ENCODE assay signal across 17 cellular contexts in genomic region chr19:38001158-38001781, GRCh38.
DNase-seq lines count a peak whose midpoint lies in the region; ATAC-seq, FAIRE-seq and TF ChIP-seq lines count a peak whose summit lies in the region.
"Had no signal": no experiment of that assay in that cellular context is flagged by ENCODE, and none has a peak within 500 bp of the region (broad histone marks: within the 10 kb centered on the region; RNA-seq: fewer than 3 reads in every experiment).

No MANE protein-coding gene starts in this region.

- H3K4me3 Mint-ChIP-seq in MCF 10A (ENCODE audit: unreplicated experiment) (no peak overlapping the region), mesothelial cell of epicardium (no peak overlapping the region)

- peaks cover 11% of the 10 kb centered on the region for H3K79me1 ChIP-seq in trophoblast cell (ENCODE audit: low read length)

- H3K27me3 Mint-ChIP-seq in MCF 10A (ENCODE audit: insufficient read depth, unreplicated experiment) (no peaks in the 10 kb centered on the region), mesothelial cell of epicardium (ENCODE audit: low read depth) (no peaks in the 10 kb centered on the region)
- H3K27me3 Mint-ChIP-seq: CD4-positive, alpha-beta memory T cell; IgD-negative memory B cell had no signal

- no peak overlapping the region for H4K8ac ChIP-seq in trophoblast cell (ENCODE audit: low read depth, low read length)

- H3K4ac ChIP-seq in trophoblast cell (ENCODE audit: low read depth, low read length), result no peak overlapping the region

- CTCF ChIA-PET in mammary epithelial cell (lab: Charles Lee; ENCODE audit: low non-redundant PET), result no interaction called here
- CTCF ChIA-PET in MCF 10A (lab: Yijun Ruan, JAX), result interaction anchor here (1.1 to 4.1 kb wide), 3 partner anchors 11 to 98 kb away, joined by 3 to 26 read pairs (median 6); no protein-coding TSS in a partner anchor
- CTCF ChIA-PET in GM12878 (lab: Yijun Ruan, JAX), result interaction anchor here (0.6 to 3.1 kb wide), 3 partner anchors 11 to 41 kb away, joined by 3 to 14 read pairs (median 3); no protein-coding TSS in a partner anchor

- H3K9me3 ChIP-seq in mammary epithelial cell (replicated peaks; ENCODE audit: insufficient read depth, low read length) (no peaks in the 10 kb centered on the region), GM12878 (replicated peaks; ENCODE audit: control insufficient read depth, insufficient read depth, low read length) (no peaks in the 10 kb centered on the region), trophoblast cell (ENCODE audit: insufficient read depth, low read depth, low read length) (peaks cover 3% of the 10 kb centered on the region), esophagus muscularis mucosa (no peaks in the 10 kb centered on the region)

- FAIRE-seq in GM12878 (lab: Jason Lieb, UNC), result no peak
- FAIRE-seq: A204.1, H54 had no signal

- ATAC-seq in GM12878, result no peak
- no peak for ATAC-seq in GM19023 (IDR thresholded peaks at IDR 0.05; ENCODE audit: unreplicated experiment)

- H4K12ac ChIP-seq in trophoblast cell (ENCODE audit: low read depth, low read length), result no peak overlapping the region

- no peak overlapping the region for H2BK5ac ChIP-seq in trophoblast cell (ENCODE audit: low read depth, low read length, poor library complexity)

- no peak overlapping the region for H3K4me3 ChIP-seq in mammary epithelial cell (replicated peaks in 1 of 3; ENCODE audit: insufficient read depth in 1 of 3, low read depth in 2 of 3, low read length in 3 of 3)
- H3K4me3 ChIP-seq in GM12878, result no peak overlapping the region
- H3K4me3 ChIP-seq in trophoblast cell (ENCODE audit: low read depth, low read length), result no peak overlapping the region
- H3K4me3 ChIP-seq in esophagus muscularis mucosa, result no peak overlapping the region
- H3K4me3 ChIP-seq: PC-9 had no signal

- in situ Hi-C loops in mammary epithelial cell (cut with MboI; ENCODE audit: low sequenced_read_pairs in 2 of 2), result loop anchor here in 1 of 2 donors (5.0 kb wide), 1 partner anchor 94 kb away; the partner anchor contains the start of genes SIPA1L3 and WDR87
- in situ Hi-C loops in GM12878 (cut with MboI), result no loop called here

- H3K4me2 ChIP-seq in mammary epithelial cell (ENCODE audit: insufficient read depth, low read depth, low read length) (peak overlapping the region; percentile 14), GM12878 (ENCODE audit: control insufficient read depth, insufficient read depth) (no peak overlapping the region), trophoblast cell (ENCODE audit: low read length) (no peak overlapping the region)
- H3K4me2 ChIP-seq: PC-9 had no signal

- H3K27me3 ChIP-seq in mammary epithelial cell (ENCODE audit: insufficient read depth, low read length) (no peaks in the 10 kb centered on the region), GM12878 (replicated peaks in 1 of 2; ENCODE audit: control insufficient read depth in 2 of 2, insufficient read depth in 2 of 2, low read length in 1 of 2) (no peaks in the 10 kb centered on the region), trophoblast cell (ENCODE audit: insufficient read depth, low read length) (no peaks in the 10 kb centered on the region), esophagus muscularis mucosa (no peaks in the 10 kb centered on the region)

- SMC1A ChIA-PET in GM12878 (lab: Charles Lee; ENCODE audit: uncharacterized antibody, unreplicated experiment), result interaction anchor here (0.9 to 1.0 kb wide), 3 partner anchors 9 to 38 kb away, joined by 3 to 5 read pairs (median 4); no protein-coding TSS in a partner anchor

- H3K27ac Mint-ChIP-seq in MCF 10A (ENCODE audit: low read depth, unreplicated experiment), result no peak overlapping the region
- H3K27ac Mint-ChIP-seq in mesothelial cell of epicardium, result no peak overlapping the region

- H3K14ac ChIP-seq in trophoblast cell (ENCODE audit: low read length), result no peak overlapping the region

- H3K18ac ChIP-seq in trophoblast cell (ENCODE audit: low read length), result peak overlapping the region; percentile 31

- H3K9ac ChIP-seq in mammary epithelial cell (ENCODE audit: insufficient read depth, low read length) (no peak overlapping the region), GM12878 (ENCODE audit: control insufficient read depth, insufficient read depth, low read length) (no peak overlapping the region), trophoblast cell (ENCODE audit: low read length) (no peak overlapping the region)

- no peak overlapping the region for H2AK5ac ChIP-seq in trophoblast cell (ENCODE audit: low read length)

- H2AFZ ChIP-seq in mammary epithelial cell (ENCODE audit: low read depth, low read length) (no peak overlapping the region), GM12878 (ENCODE audit: control insufficient read depth, low read depth, low read length) (no peak overlapping the region), trophoblast cell (ENCODE audit: insufficient read depth, low read length, poor library complexity) (no peak overlapping the region)
- H2AFZ ChIP-seq: PC-9 had no signal

- H3K27ac ChIP-seq in mammary epithelial cell (ENCODE audit: insufficient read depth, low read depth, low read length) (no peak overlapping the region), GM12878 (ENCODE audit: control insufficient read depth, insufficient read depth) (no peak overlapping the region), trophoblast cell (ENCODE audit: low read depth, low read length) (no peak overlapping the region), esophagus muscularis mucosa (replicated peaks in 1 of 4) (no peak overlapping the region)
- H3K27ac ChIP-seq: PC-9 had no signal

- WGBS in mammary epithelial cell (ENCODE audit: low coverage, missing lambda C conversion rate), result 58% methylated on average over 5 of the region's 5 CpGs
- 89% methylated on average over 5 of the region's 5 CpGs for WGBS in GM12878 (ENCODE audit: insufficient coverage, insufficient replicate concordance, low lambda C conversion rate, missing lambda C conversion rate)
- no CpG with 5 or more reads among the region's 5 CpGs for WGBS in trophoblast cell (ENCODE audit: extremely low coverage, insufficient coverage, insufficient read length)
- 84% methylated on average over 5 of the region's 5 CpGs for WGBS in esophagus muscularis mucosa

- H2BK120ac ChIP-seq in trophoblast cell (ENCODE audit: insufficient read depth, low read length, poor library complexity), result no peak overlapping the region

- peaks cover 57% of the 10 kb centered on the region for H3K4me1 ChIP-seq in mammary epithelial cell (ENCODE audit: insufficient read depth, low read length)
- H3K4me1 ChIP-seq in GM12878 (ENCODE audit: control insufficient read depth, insufficient read depth, low read length), result peaks cover 34% of the 10 kb centered on the region
- peaks cover 18 to 26% of the 10 kb centered on the region in 2 experiments for H3K4me1 ChIP-seq in trophoblast cell (ENCODE audit: control insufficient read depth in 1 of 2, insufficient read depth in 2 of 2, low read length in 2 of 2)
- peaks cover 27 to 42% (median 34%) of the 10 kb centered on the region in 4 donors for H3K4me1 ChIP-seq in esophagus muscularis mucosa

- TF ChIP-seq RAD21 in GM12878 (IDR thresholded peaks at IDR 0.05; ENCODE audit: insufficient read depth, low read depth, low read length), result no peak

- no peaks in the 10 kb centered on the region for H3K36me3 ChIP-seq in mammary epithelial cell (ENCODE audit: insufficient read depth, low read length)
- H3K36me3 ChIP-seq in GM12878 (ENCODE audit: control insufficient read depth in 2 of 2, insufficient read depth in 2 of 2, low read length in 1 of 2), result peaks cover 0 to 5% of the 10 kb centered on the region in 2 experiments; a peak in 2 of 4 replicates
- no peaks in the 10 kb centered on the region for H3K36me3 ChIP-seq in trophoblast cell (ENCODE audit: control insufficient read depth in 1 of 2, insufficient read depth in 2 of 2, low read length in 2 of 2)
- H3K36me3 ChIP-seq in esophagus muscularis mucosa, result no peaks in the 10 kb centered on the region

- POLR2A ChIA-PET in MCF 10A (lab: Yijun Ruan, JAX), result interaction anchor here (1.0 to 1.5 kb wide), 4 partner anchors 10 to 94 kb away, joined by 4 to 12 read pairs (median 6); partner anchors contain the start of genes SIPA1L3 and WDR87
- POLR2A ChIA-PET in GM12878 (lab: Charles Lee), result interaction anchor here (0.6 to 0.7 kb wide), 2 partner anchors 38 to 85 kb away, joined by 5 read pairs; no protein-coding TSS in a partner anchor

- no peak overlapping the region for H4K91ac ChIP-seq in trophoblast cell (ENCODE audit: low read depth, low read length)

- no peak for TF ChIP-seq POLR2A in GM12878 (IDR thresholded peaks at IDR 0.05; ENCODE audit: low read depth, low read length)
- TF ChIP-seq POLR2A in esophagus muscularis mucosa (IDR thresholded peaks at IDR 0.05; ENCODE audit: low read depth), result no peak

- H3K4me1 Mint-ChIP-seq in MCF 10A (ENCODE audit: insufficient read depth, unreplicated experiment), result peaks cover 5% of the 10 kb centered on the region
- no peaks in the 10 kb centered on the region for H3K4me1 Mint-ChIP-seq in mesothelial cell of epicardium

- RAD21 ChIA-PET in GM12878 (lab: Charles Lee; ENCODE audit: unreplicated experiment), result interaction anchor here (1.3 kb wide), 1 partner anchor 12 kb away, joined by 3 read pairs; no protein-coding TSS in a partner anchor

- H2BK12ac ChIP-seq in trophoblast cell (ENCODE audit: low read length), result no peak overlapping the region

- H4K20me1 ChIP-seq in mammary epithelial cell (ENCODE audit: insufficient read depth, low read length) (no peaks in the 10 kb centered on the region), GM12878 (ENCODE audit: control insufficient read depth, insufficient read depth) (no peaks in the 10 kb centered on the region)

- intact Hi-C loops in mammary epithelial cell (cut with micrococcal nuclease) (no loop called here), MCF 10A (cut with micrococcal nuclease) (no loop called here), GM12878 (cut with micrococcal nuclease; ENCODE audit: unreplicated experiment) (no loop called here), esophagus muscularis mucosa (cut with DNase I) (no loop called here)

- peaks cover 5% of the 10 kb centered on the region for H3K36me3 Mint-ChIP-seq in MCF 10A (ENCODE audit: insufficient read depth, unreplicated experiment)
- no peaks in the 10 kb centered on the region for H3K36me3 Mint-ChIP-seq in mesothelial cell of epicardium
- H3K36me3 Mint-ChIP-seq: CD4-positive, alpha-beta memory T cell; IgD-negative memory B cell had no signal

- dilution Hi-C loops in mammary epithelial cell (cut with HindIII; ENCODE audit: low sequenced_read_pairs), result no loop called here

- TF ChIP-seq CTCF in mammary epithelial cell (conservative IDR thresholded peaks at IDR 0.05 in 1 of 2, IDR thresholded peaks at IDR 0.05 in 1 of 2; ENCODE audit: extremely low read depth in 1 of 2, insufficient read depth in 1 of 2, low read depth in 1 of 2, low read length in 2 of 2) (no peak), MCF 10A (IDR thresholded peaks at IDR 0.05; ENCODE audit: unreplicated experiment) (no peak), GM12878 (IDR thresholded peaks at IDR 0.05 in 2 of 3, conservative IDR thresholded peaks at IDR 0.05 in 1 of 3; ENCODE audit: control insufficient read depth in 2 of 3, extremely low read depth in 1 of 3, insufficient read depth in 1 of 3, low read depth in 3 of 3, low read length in 3 of 3) (no peak), mesothelial cell of epicardium (IDR thresholded peaks at IDR 0.05; ENCODE audit: unreplicated experiment) (no peak), esophagus muscularis mucosa (IDR thresholded peaks at IDR 0.05) (no peak)

- TF ChIP-seq EP300 in GM12878 (IDR thresholded peaks at IDR 0.05; ENCODE audit: borderline replicate concordance in 1 of 2, control insufficient read depth in 1 of 2, low read depth in 2 of 2, low read length in 2 of 2), result no peak
- no peak for TF ChIP-seq EP300 in esophagus muscularis mucosa (IDR thresholded peaks at IDR 0.05)

- H3K79me2 ChIP-seq in mammary epithelial cell (ENCODE audit: insufficient read depth, low read length) (peaks cover 33% of the 10 kb centered on the region), GM12878 (ENCODE audit: control insufficient read depth, insufficient read depth, low read length) (peaks cover 55% of the 10 kb centered on the region), trophoblast cell (ENCODE audit: control insufficient read depth, insufficient read depth, low read length, poor library complexity) (peaks cover 2% of the 10 kb centered on the region)

- no peak overlapping the region for H3K23ac ChIP-seq in trophoblast cell (ENCODE audit: low read length)

- BruUV-seq in mammary epithelial cell (replicated peaks; lab: Mats Ljungman, UMichigan), result no TSS peak
- BruUV-seq in MCF 10A (replicated peaks; lab: Mats Ljungman, UMichigan), result no TSS peak
- no TSS peak for BruUV-seq in GM12878 (replicated peaks; lab: Mats Ljungman, UMichigan)

- H3K9me3 Mint-ChIP-seq in MCF 10A (ENCODE audit: unreplicated experiment) (no peaks in the 10 kb centered on the region), mesothelial cell of epicardium (no peaks in the 10 kb centered on the region)
- H3K9me3 Mint-ChIP-seq: CD4-positive, alpha-beta memory T cell; IgD-negative memory B cell had no signal

- DNase-seq in mammary epithelial cell, result peak; percentile 38
- no peak for DNase-seq in MCF 10A (ENCODE audit: unreplicated experiment)
- DNase-seq in M059J (ENCODE audit: low read depth), result peak; percentile 25
- DNase-seq in GM12878 (ENCODE audit: low read depth, low spot score), result no peak
- no peak for DNase-seq in trophoblast cell
- no peak for DNase-seq in mesothelial cell of epicardium (ENCODE audit: low spot score in 2 of 2, unreplicated experiment in 2 of 2)
- DNase-seq in esophagus muscularis mucosa (ENCODE audit: extremely low spot score), result no peak
- DNase-seq: AML-193; CD4-positive, alpha-beta memory T cell; NCI-H345; NCI-H526 treated with DMSO at 0.1 percent for 48 hours; PC-9; Right ventricle myocardium superior had no signal

Comparison
In these comparisons a context has a peak if more than half of its experiments do, and no peak if none do; other contexts are left out.
1. DNase-seq: peak in mammary epithelial cell (single experiment) and M059J (single experiment); none in MCF 10A (single experiment), GM12878 (single experiment), trophoblast cell (0 of 2), mesothelial cell of epicardium (0 of 2) and esophagus muscularis mucosa (single experiment).